Comparison of ENCODE assay signal across 38 cellular contexts in the genomic region with DNA sequence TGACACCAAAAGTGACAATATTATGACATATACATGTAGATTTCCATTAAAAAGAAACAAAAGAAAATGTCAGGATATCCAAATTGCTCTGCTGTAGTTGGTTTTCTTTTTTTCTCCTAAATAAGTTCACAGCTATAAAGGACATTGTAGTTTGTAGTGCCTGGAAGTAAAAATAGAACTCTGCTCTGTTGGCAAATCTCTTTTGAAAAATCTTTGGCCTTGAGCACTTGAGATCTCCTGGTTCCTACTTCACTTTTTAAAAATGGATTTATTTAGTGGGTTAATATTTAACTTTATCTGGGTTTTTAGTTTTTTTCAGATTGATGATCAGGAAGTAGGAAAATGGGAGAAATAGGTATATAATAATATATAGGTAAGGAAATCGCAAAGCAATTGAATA.
"Had no signal": no experiment of that assay in that cellular context is flagged by ENCODE, and none has a peak within 500 bp of the region (broad histone marks: within the 10 kb centered on the region; RNA-seq: fewer than 3 reads in every experiment).

No MANE protein-coding gene starts in this region.

- H3K27me3 Mint-ChIP-seq: activated B cell treated with CpG ODN at 0.5 μM for 24 hours; activated CD4-positive, alpha-beta memory T cell treated with anti-CD3 and anti-CD28 coated beads for 36 hours; activated T-helper 17 cell treated with anti-CD3 and anti-CD28 coated beads, Interleukin-2, amount 50 U/mL, for 72 hours; central memory CD8-positive, alpha-beta T cell had no signal

- H3K27me3 ChIP-seq: adrenal gland, body of pancreas, brain microvascular endothelial cell, breast epithelium had no signal

- DNase-seq: activated B cell treated with CpG ODN at 0.5 μM for 24 hours; activated CD4-positive, alpha-beta memory T cell treated with anti-CD3 and anti-CD28 coated beads for 36 hours; activated CD4-positive, alpha-beta T cell treated with anti-CD3 and anti-CD28 coated beads for 4 hours; activated CD4-positive, alpha-beta T cell treated with anti-CD3 and anti-CD28 coated beads, Interleukin-2, amount 10 ng/mL, durations not matched to agents 24 days and 14 days; activated CD4-positive, alpha-beta T cell treated with anti-CD3 and anti-CD28 coated beads, Interleukin-2, amount 50 U/mL, for 1 hour; activated CD4-positive, alpha-beta T cell treated with anti-CD3 and anti-CD28 coated beads, Interleukin-2, amount 50 U/mL, for 4 hours; activated CD4-positive, CD25-positive, alpha-beta regulatory T cell treated with anti-CD3 and anti-CD28 coated beads, Interleukin-2, amount 50 U/mL, for 72 hours; activated CD8-positive, alpha-beta memory T cell treated with anti-CD3 and anti-CD28 coated beads, Interleukin-2, amount 50 U/mL, for 4 hours; activated CD8-positive, alpha-beta T cell treated with anti-CD3 and anti-CD28 coated beads for 36 hours; activated effector memory CD4-positive, alpha-beta T cell treated with anti-CD3 and anti-CD28 coated beads, Interleukin-2, amount 50 U/mL, for 16 hours; activated gamma-delta T cell treated with Interleukin-2 at 50 U/mL for 16 hours; activated naive CD4-positive, alpha-beta T cell; activated naive CD4-positive, alpha-beta T cell treated with anti-CD3 and anti-CD28 coated beads for 36 hours; activated naive CD4-positive, alpha-beta T cell treated with anti-CD3 and anti-CD28 coated beads, Interleukin-2, amount 50 U/mL, for 16 hours; activated naive CD8-positive, alpha-beta T cell treated with anti-CD3 and anti-CD28 coated beads for 36 hours; activated T-cell treated with anti-CD3 and anti-CD28 coated beads for 4 hours; activated T-cell treated with anti-CD3 and anti-CD28 coated beads, Interleukin-2, amount 50 U/mL, for 1 hour; activated T-cell treated with anti-CD3 and anti-CD28 coated beads, Interleukin-2, amount 50 U/mL, for 4 hours; activated T-cell treated with anti-CD3 and anti-CD28 coated beads, Interleukin-2, amount 50 U/mL, for 72 hours; adrenal gland; amniotic stem cell; aorta; body of pancreas; brain microvascular endothelial cell; caudate nucleus; cerebellar nuclear complex; T-helper 1 cell; T-helper 2 cell; T-helper 9 cell had no signal

- H3K4me1 ChIP-seq: breast epithelium had no signal

- H3K4me3 ChIP-seq: adrenal gland, body of pancreas, breast epithelium had no signal

- H3K27ac Mint-ChIP-seq: activated B cell treated with CpG ODN at 0.5 μM for 24 hours; activated CD4-positive, alpha-beta memory T cell treated with anti-CD3 and anti-CD28 coated beads for 36 hours; activated CD4-positive, alpha-beta T cell treated with anti-CD3 and anti-CD28 coated beads, Interleukin-2, amount 10 ng/mL, durations not matched to agents 24 days and 14 days; activated CD8-positive, alpha-beta T cell treated with anti-CD3 and anti-CD28 coated beads for 36 hours; activated naive CD4-positive, alpha-beta T cell treated with anti-CD3 and anti-CD28 coated beads for 36 hours; activated naive CD4-positive, alpha-beta T cell treated with anti-CD3 and anti-CD28 coated beads, Interleukin-2, amount 50 U/mL, for 72 hours; activated naive CD8-positive, alpha-beta T cell treated with anti-CD3 and anti-CD28 coated beads for 36 hours; activated T-cell treated with anti-CD3 and anti-CD28 coated beads, Interleukin-2, amount 50 U/mL, for 72 hours; activated T-helper 1 cell treated with anti-CD3 and anti-CD28 coated beads, Interleukin-12 subunit alpha, Interleukin-12 subunit beta, Interleukin-2, Interleukin-4 antibody, amounts not matched to agents 30 ng/mL and 10 ng/mL and 1 ng/mL, durations not matched to agents 14 hours and 24 hours and 36 hours; activated T-helper 17 cell treated with anti-CD3 and anti-CD28 coated beads, Interleukin-2, amount 50 U/mL, for 72 hours; T-helper 1 cell treated with Interleukin-12 subunit alpha and Interleukin-12 subunit beta and Interleukin-4 antibody, amounts not matched to agents 30 μg/mL and 1 μg/mL, for 36 hours; T-helper 2 cell treated with Interferon-gamma antibody and Interleukin-4, amounts not matched to agents 5 μg/mL and 100 μg/mL, for 36 hours had no signal

- H3K9me3 Mint-ChIP-seq: activated B cell treated with CpG ODN at 0.5 μM for 24 hours; activated CD4-positive, alpha-beta memory T cell treated with anti-CD3 and anti-CD28 coated beads for 36 hours; activated CD4-positive, alpha-beta T cell treated with anti-CD3 and anti-CD28 coated beads, Interleukin-2, amount 10 ng/mL, durations not matched to agents 24 days and 14 days; activated CD8-positive, alpha-beta T cell treated with anti-CD3 and anti-CD28 coated beads for 36 hours; activated naive CD4-positive, alpha-beta T cell treated with anti-CD3 and anti-CD28 coated beads for 36 hours; activated naive CD4-positive, alpha-beta T cell treated with anti-CD3 and anti-CD28 coated beads, Interleukin-2, amount 50 U/mL, for 72 hours; activated naive CD8-positive, alpha-beta T cell treated with anti-CD3 and anti-CD28 coated beads for 36 hours; activated T-cell treated with anti-CD3 and anti-CD28 coated beads, Interleukin-2, amount 50 U/mL, for 4 hours; activated T-cell treated with anti-CD3 and anti-CD28 coated beads, Interleukin-2, amount 50 U/mL, for 72 hours; activated T-helper 1 cell treated with anti-CD3 and anti-CD28 coated beads, Interleukin-12 subunit alpha, Interleukin-12 subunit beta, Interleukin-2, Interleukin-4 antibody, amounts not matched to agents 30 ng/mL and 10 ng/mL and 1 ng/mL, durations not matched to agents 14 hours and 24 hours and 36 hours; activated T-helper 17 cell treated with anti-CD3 and anti-CD28 coated beads, Interleukin-2, amount 50 U/mL, for 72 hours; central memory CD8-positive, alpha-beta T cell; T-helper 1 cell treated with Interleukin-12 subunit alpha and Interleukin-12 subunit beta and Interleukin-4 antibody, amounts not matched to agents 30 μg/mL and 1 μg/mL, for 36 hours; T-helper 2 cell treated with Interferon-gamma antibody and Interleukin-4, amounts not matched to agents 5 μg/mL and 100 μg/mL, for 36 hours had no signal

- H3K4me1 Mint-ChIP-seq: activated B cell treated with CpG ODN at 0.5 μM for 24 hours; activated CD4-positive, alpha-beta T cell treated with anti-CD3 and anti-CD28 coated beads, Interleukin-2, amount 10 ng/mL, durations not matched to agents 24 days and 14 days; activated naive CD8-positive, alpha-beta T cell treated with anti-CD3 and anti-CD28 coated beads for 36 hours; activated T-helper 17 cell treated with anti-CD3 and anti-CD28 coated beads, Interleukin-2, amount 50 U/mL, for 72 hours; central memory CD8-positive, alpha-beta T cell had no signal

- ATAC-seq: activated CD8-positive, alpha-beta T cell treated with anti-CD3 and anti-CD28 coated beads for 36 hours; activated naive CD4-positive, alpha-beta T cell treated with anti-CD3 and anti-CD28 coated beads, Interleukin-2, amount 50 U/mL, for 72 hours; activated T-cell treated with anti-CD3 and anti-CD28 coated beads, Interleukin-2, amount 50 U/mL, for 4 hours; activated T-cell treated with anti-CD3 and anti-CD28 coated beads, Interleukin-2, amount 50 U/mL, for 72 hours; activated T-helper 17 cell treated with anti-CD3 and anti-CD28 coated beads, Interleukin-2, amount 50 U/mL, for 72 hours; body of pancreas had no signal

- FAIRE-seq: TTC549 had no signal

- H3K9me3 ChIP-seq: adrenal gland, body of pancreas, breast epithelium had no signal

- H3K36me3 ChIP-seq: breast epithelium had no signal

- H3K4me3 Mint-ChIP-seq: activated B cell treated with CpG ODN at 0.5 μM for 24 hours; activated CD4-positive, alpha-beta memory T cell treated with anti-CD3 and anti-CD28 coated beads for 36 hours; activated CD4-positive, alpha-beta T cell treated with anti-CD3 and anti-CD28 coated beads, Interleukin-2, amount 10 ng/mL, durations not matched to agents 24 days and 14 days; activated CD8-positive, alpha-beta T cell treated with anti-CD3 and anti-CD28 coated beads for 36 hours; activated naive CD4-positive, alpha-beta T cell treated with anti-CD3 and anti-CD28 coated beads for 36 hours; activated naive CD8-positive, alpha-beta T cell treated with anti-CD3 and anti-CD28 coated beads for 36 hours; activated T-cell treated with anti-CD3 and anti-CD28 coated beads, Interleukin-2, amount 50 U/mL, for 4 hours; activated T-cell treated with anti-CD3 and anti-CD28 coated beads, Interleukin-2, amount 50 U/mL, for 72 hours; activated T-helper 1 cell treated with anti-CD3 and anti-CD28 coated beads, Interleukin-12 subunit alpha, Interleukin-12 subunit beta, Interleukin-2, Interleukin-4 antibody, amounts not matched to agents 30 ng/mL and 10 ng/mL and 1 ng/mL, durations not matched to agents 14 hours and 24 hours and 36 hours; activated T-helper 17 cell treated with anti-CD3 and anti-CD28 coated beads, Interleukin-2, amount 50 U/mL, for 72 hours; central memory CD8-positive, alpha-beta T cell; T-helper 1 cell treated with Interleukin-12 subunit alpha and Interleukin-12 subunit beta and Interleukin-4 antibody, amounts not matched to agents 30 μg/mL and 1 μg/mL, for 36 hours; T-helper 2 cell treated with Interferon-gamma antibody and Interleukin-4, amounts not matched to agents 5 μg/mL and 100 μg/mL, for 36 hours had no signal

- H3K27ac ChIP-seq: adrenal gland, body of pancreas, brain microvascular endothelial cell, breast epithelium, VCaP had no signal
